ENCODE assay signal across 8 cellular contexts in the genomic region with DNA sequence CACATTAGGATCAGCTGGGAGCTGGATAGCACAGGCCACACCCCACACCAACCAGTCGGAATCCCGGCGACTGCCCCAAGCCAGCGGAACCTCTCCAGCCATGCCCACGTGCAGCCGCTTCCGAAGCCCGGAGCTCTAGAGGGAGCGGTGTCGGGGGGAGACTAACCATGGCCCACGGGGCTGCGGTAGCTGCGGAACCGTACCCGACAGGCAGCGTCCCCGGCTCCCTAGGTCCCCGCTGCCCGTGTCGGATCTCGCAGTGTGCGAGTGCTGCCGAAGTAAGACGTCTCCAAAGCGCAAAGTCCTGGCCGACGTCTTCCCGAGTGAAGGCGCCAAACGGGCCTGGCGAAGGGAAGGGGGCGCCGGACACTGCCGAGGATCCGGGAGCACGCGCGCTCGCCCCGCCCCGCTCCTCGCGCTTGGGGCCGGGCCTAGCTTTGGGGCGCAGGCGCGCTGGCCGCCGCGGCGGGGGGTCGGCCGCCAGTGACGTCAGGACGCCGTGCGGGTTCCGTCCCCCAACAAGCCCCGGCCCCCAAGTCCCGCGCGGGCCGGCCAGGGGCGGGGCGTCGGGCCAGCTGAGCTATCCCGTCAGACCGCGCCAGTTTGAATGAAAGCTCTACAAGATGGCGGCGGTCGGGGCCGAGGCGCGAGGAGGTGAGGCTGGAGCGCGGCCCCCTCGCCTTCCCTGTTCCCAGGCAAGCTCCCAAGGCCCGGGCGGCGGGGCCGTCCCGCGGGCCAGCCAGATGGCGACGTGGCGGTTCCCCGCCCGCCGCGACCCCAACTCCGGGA. TPM values are rescaled to one million over a fixed set of nuclear protein-coding genes. Genes with fewer than 3 reads are reported as not detected.
DNase-seq lines count a peak whose midpoint lies in the region; ATAC-seq lines count a peak whose summit lies in the region.

A gene with protein sequence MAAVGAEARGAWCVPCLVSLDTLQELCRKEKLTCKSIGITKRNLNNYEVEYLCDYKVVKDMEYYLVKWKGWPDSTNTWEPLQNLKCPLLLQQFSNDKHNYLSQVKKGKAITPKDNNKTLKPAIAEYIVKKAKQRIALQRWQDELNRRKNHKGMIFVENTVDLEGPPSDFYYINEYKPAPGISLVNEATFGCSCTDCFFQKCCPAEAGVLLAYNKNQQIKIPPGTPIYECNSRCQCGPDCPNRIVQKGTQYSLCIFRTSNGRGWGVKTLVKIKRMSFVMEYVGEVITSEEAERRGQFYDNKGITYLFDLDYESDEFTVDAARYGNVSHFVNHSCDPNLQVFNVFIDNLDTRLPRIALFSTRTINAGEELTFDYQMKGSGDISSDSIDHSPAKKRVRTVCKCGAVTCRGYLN (plus strand): TSS at position 601 of the 789 bp plus-strand sequence. CDS start 23 bp downstream, at position 624.

- DNase-seq in COLO668 (lab: John Stamatoyannopoulos, UW; ENCODE audit: unreplicated experiment), result peak; percentile 92
- DNase-seq in HT-29 (ENCODE audit: low spot score), result peak; percentile 94
- peak; percentile 79 for DNase-seq in NK-92 treated with Interleukin-12 subunit alpha and Interleukin-12 subunit beta, amount 100 ng/mL, for 24 hours (lab: John Stamatoyannopoulos, UW)
- DNase-seq in activated CD8-positive, alpha-beta memory T cell treated with anti-CD3 and anti-CD28 coated beads for 24 hours, result peak; percentile 97
- peak; percentile 85 for DNase-seq in effector CD4-positive, alpha-beta T cell
- DNase-seq in lung microvascular endothelial cell (ENCODE audit: low read depth in 2 of 2), result peak; percentile 97 to 98
- peak; percentile 85 to 89 (median 86) for DNase-seq in stimulated activated CD4-positive, alpha-beta T cell treated with anti-CD3 and anti-CD28 coated beads, TNF-alpha, amount 100 ng/mL, for 4 hours (ENCODE audit: low read depth in 3 of 3)

- ATAC-seq in GM21360 (IDR thresholded peaks at IDR 0.05; ENCODE audit: unreplicated experiment), result peak; percentile 89

RNA-seq across cellular contexts. Expression of the gene that starts here (rescaled TPM):
- 8.2 and 11.8 TPM in 2 replicates for total RNA-seq in HT-29 (2014; rRNA removed; shearing (Covaris generic))
- 7.6 and 8.1 TPM in 2 replicates for total RNA-seq in lung microvascular endothelial cell

Comparison
In these comparisons a context has a peak if more than half of its experiments do, and no peak if none do; other contexts are left out.
1. Peak in every context shown above with its lines: DNase-seq and ATAC-seq.